In the genomic region with DNA sequence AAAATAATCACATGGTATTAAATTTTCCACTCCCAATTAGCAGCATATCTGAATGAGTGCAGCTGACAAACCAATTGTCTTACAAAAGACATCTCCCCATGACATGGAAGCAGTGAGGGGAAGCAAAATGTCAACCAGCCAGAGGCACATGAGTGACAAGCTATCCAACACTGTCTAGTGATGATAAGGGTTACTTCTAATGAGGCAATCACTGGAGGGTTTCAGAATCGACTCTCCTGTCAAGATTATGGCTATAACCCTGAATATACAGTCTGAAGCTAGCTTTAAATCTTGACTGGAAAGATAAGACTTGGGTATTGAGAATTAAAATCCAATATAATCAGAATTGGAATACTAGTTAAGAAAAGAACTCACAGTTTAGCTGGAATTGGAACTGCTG, we compare ENCODE assay signal across 27 cellular contexts. TPM values are rescaled to one million over a fixed set of nuclear protein-coding genes. Genes with fewer than 3 reads are reported as not detected.
A peak's percentile ranks its signal among the peaks of the same experiment; 100 is the strongest.
DNase-seq lines count a peak whose midpoint lies in the region; ATAC-seq, FAIRE-seq and TF ChIP-seq lines count a peak whose summit lies in the region.
"Had no signal": no experiment of that assay in that cellular context is flagged by ENCODE, and none has a peak within 500 bp of the region (broad histone marks: within the 10 kb centered on the region; RNA-seq: fewer than 3 reads in every experiment).

No MANE protein-coding gene starts in this region.

- POLR2A ChIA-PET in K562 (lab: Yijun Ruan, JAX): interaction anchor here (0.6 kb wide), 1 partner anchor 140 kb away, joined by 3 read pairs; no protein-coding TSS in a partner anchor

- H3K9me1 ChIP-seq in K562 (ENCODE audit: control insufficient read depth, insufficient read depth, low read length): peaks cover 10% of the 10 kb centered on the region

- H3K4me1 Mint-ChIP-seq in activated T-cell treated with anti-CD3 and anti-CD28 coated beads, Interleukin-2, amount 50 U/mL, for 24 hours (ENCODE audit: low read depth): peaks cover 2% of the 10 kb centered on the region
- H3K4me1 Mint-ChIP-seq in activated T-cell treated with anti-CD3 and anti-CD28 coated beads, Interleukin-2, amount 50 U/mL, for 72 hours (ENCODE audit: low read depth): no peaks in the 10 kb centered on the region
- H3K4me1 Mint-ChIP-seq: CD14-positive monocyte, GM23338, H9 had no signal

- H3K27me3 ChIP-seq in K562 (ENCODE audit: control insufficient read depth in 2 of 2, insufficient read depth in 2 of 2, low read length in 2 of 2) (no peaks in the 10 kb centered on the region; a peak in 1 of 5 replicates), neural cell (ENCODE audit: insufficient read depth, low read depth, low read length) (no peaks in the 10 kb centered on the region)
- H3K27me3 ChIP-seq: BE2C; BLaER1 treated with 17β-estradiol and CSF1 and Interleukin-3, amounts not matched to agents 10 nM and 100 nM had no signal

- no peak for TF ChIP-seq POLR2A in K562 (conservative IDR thresholded peaks at IDR 0.05)

- H4K20me1 ChIP-seq in K562 (replicated peaks; ENCODE audit: control insufficient read depth, insufficient read depth, low read length): peaks cover 19% of the 10 kb centered on the region
- H4K20me1 ChIP-seq in neural cell (ENCODE audit: insufficient read depth): no peaks in the 10 kb centered on the region

- TF ChIP-seq CTCF in K562 (IDR thresholded peaks at IDR 0.05 in 2 of 3, conservative IDR thresholded peaks at IDR 0.05 in 1 of 3; ENCODE audit: insufficient read depth in 2 of 3, low read depth in 1 of 3, low read length in 3 of 3): no peak
- no peak for TF ChIP-seq CTCF in neural cell (IDR thresholded peaks at IDR 0.05; ENCODE audit: poor library complexity, severe bottlenecking)

- no peak overlapping the region for H2AFZ ChIP-seq in K562 (ENCODE audit: low read depth, low read length)
- H2AFZ ChIP-seq in neural cell (ENCODE audit: low read depth, low read length): no peak overlapping the region
- H2AFZ ChIP-seq: GM23338 had no signal

- H3K4me3 Mint-ChIP-seq in activated T-cell treated with anti-CD3 and anti-CD28 coated beads, Interleukin-2, amount 50 U/mL, for 24 hours: no peak overlapping the region
- H3K4me3 Mint-ChIP-seq in activated T-cell treated with anti-CD3 and anti-CD28 coated beads, Interleukin-2, amount 50 U/mL, for 72 hours: no peak overlapping the region
- H3K4me3 Mint-ChIP-seq: CD14-positive monocyte; CD4-positive, alpha-beta T cell; GM23338; H9; HFFc6 had no signal

- H3K27ac ChIP-seq in K562 (ENCODE audit: extremely low read depth, low read depth, low read length) (no peak overlapping the region), neural cell (ENCODE audit: low read length) (peak overlapping the region; percentile 1)
- H3K27ac ChIP-seq: A549; BLaER1 treated with 17β-estradiol and CSF1 and Interleukin-3, amounts not matched to agents 10 nM and 100 nM had no signal

- TF ChIP-seq EP300 in K562 (IDR thresholded peaks at IDR 0.05; ENCODE audit: low read length) (no peak), neural cell (conservative IDR thresholded peaks at IDR 0.05; ENCODE audit: poor library complexity, severe bottlenecking) (peak; percentile 87)

- H3K36me3 Mint-ChIP-seq in activated T-cell treated with anti-CD3 and anti-CD28 coated beads, Interleukin-2, amount 50 U/mL, for 24 hours (ENCODE audit: low read depth): peaks cover 87% of the 10 kb centered on the region
- H3K36me3 Mint-ChIP-seq in activated T-cell treated with anti-CD3 and anti-CD28 coated beads, Interleukin-2, amount 50 U/mL, for 72 hours (ENCODE audit: insufficient read depth in 2 of 2): peaks cover 7 to 17% of the 10 kb centered on the region in 2 donors

- WGBS in K562 (ENCODE audit: insufficient coverage, low coverage, missing lambda C conversion rate): 0% methylated on average over 1 of the region's 1 CpG

- H3K4me3 ChIP-seq in K562 (no peak overlapping the region), neural cell (ENCODE audit: low read length) (no peak overlapping the region)
- H3K4me3 ChIP-seq: A549; BLaER1 treated with 17β-estradiol and CSF1 and Interleukin-3, amounts not matched to agents 10 nM and 100 nM; GM23338 had no signal

- intact Hi-C loops in K562 (cut with micrococcal nuclease): loop anchor here (5.0 kb wide), 2 partner anchors 49 to 74 kb away; a partner anchor contains a TSS

- no TSS peak for BruUV-seq in K562 (replicated peaks; lab: Mats Ljungman, UMichigan)

- no peaks in the 10 kb centered on the region for H3K9me3 Mint-ChIP-seq in activated T-cell treated with anti-CD3 and anti-CD28 coated beads, Interleukin-2, amount 50 U/mL, for 24 hours
- no peaks in the 10 kb centered on the region for H3K9me3 Mint-ChIP-seq in activated T-cell treated with anti-CD3 and anti-CD28 coated beads, Interleukin-2, amount 50 U/mL, for 72 hours
- H3K9me3 Mint-ChIP-seq: CD14-positive monocyte; CD4-positive, alpha-beta T cell; CD8-positive, alpha-beta memory T cell; GM23338; H9; HFFc6 had no signal

- CTCF ChIA-PET in K562 (lab: Yijun Ruan, JAX; ENCODE audit: low intra/inter-chr PET ratio): no interaction called here

- H3K9ac ChIP-seq in K562 (ENCODE audit: insufficient read depth in 1 of 2, low read depth in 2 of 2, low read length in 2 of 2) (no peak overlapping the region), neural cell (ENCODE audit: low read length) (no peak overlapping the region)
- H3K9ac ChIP-seq: BLaER1 treated with 17β-estradiol and CSF1 and Interleukin-3, amounts not matched to agents 10 nM and 100 nM had no signal

- H3F3A ChIP-seq in neural cell (ENCODE audit: insufficient read depth, low read length, poor library complexity, severe bottlenecking): no peaks in the 10 kb centered on the region

- H3K79me2 ChIP-seq in K562 (ENCODE audit: control insufficient read depth, insufficient read depth, low read length) (peaks cover 14% of the 10 kb centered on the region; the same call in 2 of the 3 replicates), neural cell (replicated peaks; ENCODE audit: insufficient read depth, low read length) (no peaks in the 10 kb centered on the region)

- ATAC-seq in activated T-cell treated with anti-CD3 and anti-CD28 coated beads, Interleukin-2, amount 50 U/mL, for 72 hours (replicated peaks in 1 of 2): no peak
- no peak for ATAC-seq in K562
- ATAC-seq: A549, GM23338, HCT116 had no signal

- H3K4me2 ChIP-seq in K562 (ENCODE audit: insufficient read depth, low read length) (no peak overlapping the region), neural cell (ENCODE audit: low read length) (no peak overlapping the region)
- H3K4me2 ChIP-seq: A549; BLaER1 treated with 17β-estradiol and CSF1 and Interleukin-3, amounts not matched to agents 10 nM and 100 nM; GM23338 had no signal

- TF ChIP-seq RAD21 in K562 (CRISPR knock-in tag; conservative IDR thresholded peaks at IDR 0.05 in 1 of 2, IDR thresholded peaks at IDR 0.05 in 1 of 2) (no peak), neural cell (conservative IDR thresholded peaks at IDR 0.05) (no peak)

- no peaks in the 10 kb centered on the region for H3K9me2 ChIP-seq in neural cell (ENCODE audit: insufficient read depth, low read length)

- H3K4me1 ChIP-seq in K562 (replicated peaks in 1 of 2; ENCODE audit: control insufficient read depth in 2 of 2, insufficient read depth in 2 of 2, low read length in 2 of 2): peaks cover 13 to 24% of the 10 kb centered on the region in 2 experiments
- H3K4me1 ChIP-seq: A549; BE2C; BLaER1 treated with 17β-estradiol and CSF1 and Interleukin-3, amounts not matched to agents 10 nM and 100 nM had no signal

- DNase-seq in activated T-cell treated with anti-CD3 and anti-CD28 coated beads, Interleukin-2, amount 50 U/mL, for 24 hours: no peak
- no peak for DNase-seq in activated T-cell treated with anti-CD3 and anti-CD28 coated beads, Interleukin-2, amount 50 U/mL, for 72 hours
- DNase-seq in OCI-M1 (lab: John Stamatoyannopoulos, UW) (peak; percentile 24), K562 (ENCODE audit: extremely low read depth in 1 of 4, low spot score in 3 of 4) (peak in 3 of 4 experiments; percentile 22 to 43 (median 42)), KG1 (lab: John Stamatoyannopoulos, UW) (no peak), HPDE6-E6E7 (ENCODE audit: extremely low spot score) (no peak)
- DNase-seq in activated CD8-positive, alpha-beta memory T cell treated with anti-CD3 and anti-CD28 coated beads, Interleukin-2, amount 50 U/mL, for 48 hours: no peak
- DNase-seq: 8988T; ACHN; AML-193; BE2C; CD4-positive, alpha-beta T cell; CD8-positive, alpha-beta memory T cell; DMS 273 treated with DMSO at 0.1 percent for 48 hours; DMS79 treated with DMSO at 0.1 percent for 48 hours; GF-D8; H9; HFFc6 had no signal

- no peak for FAIRE-seq in K562 (lab: Jason Lieb, UNC)
- FAIRE-seq: A549, D721Med, GM12891, GM18507 had no signal

- H3K9me3 ChIP-seq in K562 (replicated peaks; ENCODE audit: control insufficient read depth, insufficient read depth, low read depth, low read length) (no peaks in the 10 kb centered on the region), neural cell (ENCODE audit: low read length) (no peaks in the 10 kb centered on the region)
- H3K9me3 ChIP-seq: A549; BE2C; BLaER1 treated with 17β-estradiol and CSF1 and Interleukin-3, amounts not matched to agents 10 nM and 100 nM had no signal

- no peaks in the 10 kb centered on the region for H3K27me3 Mint-ChIP-seq in activated T-cell treated with anti-CD3 and anti-CD28 coated beads, Interleukin-2, amount 50 U/mL, for 24 hours
- no peaks in the 10 kb centered on the region for H3K27me3 Mint-ChIP-seq in activated T-cell treated with anti-CD3 and anti-CD28 coated beads, Interleukin-2, amount 50 U/mL, for 72 hours (ENCODE audit: low read depth)
- H3K27me3 Mint-ChIP-seq: CD4-positive, alpha-beta T cell; CD8-positive, alpha-beta memory T cell had no signal

- H3K27ac Mint-ChIP-seq in activated T-cell treated with anti-CD3 and anti-CD28 coated beads, Interleukin-2, amount 50 U/mL, for 24 hours: peak overlapping the region; percentile 10
- no peak overlapping the region for H3K27ac Mint-ChIP-seq in activated T-cell treated with anti-CD3 and anti-CD28 coated beads, Interleukin-2, amount 50 U/mL, for 72 hours
- H3K27ac Mint-ChIP-seq: CD4-positive, alpha-beta T cell; GM23338; HFFc6 had no signal

- H3K36me3 ChIP-seq in K562 (ENCODE audit: control insufficient read depth, insufficient read depth, low read length) (peaks cover 75% of the 10 kb centered on the region), neural cell (ENCODE audit: insufficient read depth, low read length) (no peaks in the 10 kb centered on the region)
- H3K36me3 ChIP-seq: BE2C had no signal

- in situ Hi-C loops in K562 (cut with MboI): no loop called here

RNA-seq across cellular contexts. Expression of a gene that starts 50.3 kb away (rescaled TPM):
- total RNA-seq in activated T-cell treated with anti-CD3 and anti-CD28 coated beads, Interleukin-2, amount 50 U/mL, for 72 hours: 10 to 100 TPM; 32.2 to 35.2 TPM
- 101 and 115 TPM in 2 replicates for total RNA-seq in K562 (2011; cell fraction: chromatin; rRNA removed; ENCODE audit: low replicate concordance)
- 57.9 and 61.2 TPM in 2 replicates for total RNA-seq in K562 (2011; cell fraction: nucleolus; rRNA removed)
- 63.4 and 66.6 TPM in 2 replicates for total RNA-seq in K562 (2011; cell fraction: nucleoplasm; rRNA removed)
- 20.4 and 21.0 TPM in 2 replicates for total RNA-seq in K562 (2014; rRNA removed)
- total RNA-seq in K562 (2014; rRNA removed; fragmentation: Illumina TruSeq; extraction: Trizol): 10.1 and 13.4 TPM in 2 replicates
- 13.0 and 13.1 TPM in 2 replicates for total RNA-seq in K562 (2015; rRNA removed; fragmentation: Illumina TruSeq; extraction: Trizol)
- 24.5 and 27.9 TPM in 2 replicates for total RNA-seq in K562 (2021)
- polyA plus RNA-seq in K562 (2011; rRNA removed): 6.6 and 9.8 TPM in 2 replicates
- 8.8 and 11.9 TPM in 2 replicates for polyA plus RNA-seq in K562 (2011; cell fraction: cytosol; rRNA removed)
- polyA plus RNA-seq in K562 (2011; cell fraction: nucleus; rRNA removed): 19.4 and 22.2 TPM in 2 replicates
- 16.0 and 22.2 TPM in 2 replicates for polyA plus RNA-seq in K562 (2012)
- 12.5 and 13.0 TPM in 2 replicates for polyA plus RNA-seq in K562 (2014; fragmentation: Illumina TruSeq; extraction: Trizol)
- polyA plus RNA-seq in K562 (2014; fragmentation: Nextera tagmentation; extraction: Ambion mirVana): under 1 TPM; 0.15 to 0.39 TPM
- polyA plus RNA-seq in K562 (2014; rRNA removed): 8.9 and 9.9 TPM in 2 replicates
- 26.5 and 28.3 TPM in 2 replicates for polyA minus RNA-seq in K562 (2011; rRNA and poly(A)+ RNA removed)
- 20.2 and 25.0 TPM in 2 replicates for polyA minus RNA-seq in K562 (2011; cell fraction: cytosol; rRNA and poly(A)+ RNA removed)
- 28.8 and 48.7 TPM in 2 replicates for polyA minus RNA-seq in K562 (2011; cell fraction: nucleus; rRNA and poly(A)+ RNA removed)
- 34.5 and 37.6 TPM in 2 replicates for polyA plus RNA-seq in neural cell
- 66.0 and 78.2 TPM in 2 replicates for polyA minus RNA-seq in neural cell

Comparison
In these comparisons a context has a peak if more than half of its experiments do, and no peak if none do; other contexts are left out.
1. DNase-seq: peak in OCI-M1 (single experiment) and K562 (3 of 4); none in activated T-cell treated with anti-CD3 and anti-CD28 coated beads, Interleukin-2, amount 50 U/mL, for 24 hours (single experiment), activated T-cell treated with anti-CD3 and anti-CD28 coated beads, Interleukin-2, amount 50 U/mL, for 72 hours (0 of 2), KG1 (single experiment), HPDE6-E6E7 (single experiment) and activated CD8-positive, alpha-beta memory T cell treated with anti-CD3 and anti-CD28 coated beads, Interleukin-2, amount 50 U/mL, for 48 hours (single experiment).